Comparison of ENCODE assay signal across 8 cellular contexts in the genomic region with DNA sequence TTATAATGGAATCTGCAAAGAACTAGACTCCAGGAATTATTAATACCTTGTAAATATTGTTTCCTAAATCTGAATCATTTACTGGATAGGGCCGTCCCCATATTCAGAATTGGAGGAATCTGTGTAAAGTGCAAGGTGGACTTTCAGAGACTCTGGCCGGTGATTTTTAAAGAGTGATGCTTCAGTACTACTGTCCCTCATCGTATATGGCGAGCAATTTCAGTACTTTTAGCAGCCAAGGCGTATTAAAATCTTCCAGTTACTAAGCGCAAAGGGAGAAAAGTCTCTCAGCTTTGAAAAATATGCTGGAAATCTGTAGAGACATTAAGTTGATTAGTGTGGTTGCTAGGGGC. TPM values are rescaled to one million over a fixed set of nuclear protein-coding genes. Genes with fewer than 3 reads are reported as not detected.
DNase-seq lines count a peak whose midpoint lies in the region; ATAC-seq, FAIRE-seq and TF ChIP-seq lines count a peak whose summit lies in the region.

No MANE protein-coding gene starts in this region.

- H3K9me1 ChIP-seq in keratinocyte (ENCODE audit: control insufficient read depth, extremely low read depth, insufficient read depth, low read length) = no peaks in the 10 kb centered on the region

- no peak for FAIRE-seq in keratinocyte (lab: Jason Lieb, UNC)

- H3K4me3 ChIP-seq in GM06990 (replicated peaks; ENCODE audit: low read depth, low read length) = peak overlapping the region; percentile 80
- H3K4me3 ChIP-seq in keratinocyte (ENCODE audit: control insufficient read depth in 2 of 3, extremely low read depth in 1 of 3, insufficient read depth in 2 of 3, low read depth in 1 of 3, low read length in 3 of 3) = peak overlapping the region; percentile 61 to 79 (median 76)

- no peaks in the 10 kb centered on the region for H3K9me3 Mint-ChIP-seq in activated naive CD8-positive, alpha-beta T cell (ENCODE audit: low read depth)

- TF ChIP-seq CTCF in GM06990 (IDR thresholded peaks at IDR 0.05; ENCODE audit: insufficient read depth, low read length, poor library complexity, severe bottlenecking) (no peak), keratinocyte (optimal IDR thresholded peaks at IDR 0.05 in 1 of 3, IDR thresholded peaks at IDR 0.05 in 1 of 3, conservative IDR thresholded peaks at IDR 0.05 in 1 of 3; ENCODE audit: extremely low read depth in 1 of 3, insufficient read depth in 2 of 3, low read length in 3 of 3) (no peak)

- H3K4me2 ChIP-seq in keratinocyte (ENCODE audit: control insufficient read depth, extremely low read depth, insufficient read depth, low read depth, low read length) = peak overlapping the region; percentile 82

- H3K27me3 Mint-ChIP-seq in activated naive CD8-positive, alpha-beta T cell = no peaks in the 10 kb centered on the region

- peak overlapping the region; percentile 96 for H3K9ac ChIP-seq in keratinocyte (ENCODE audit: control insufficient read depth, extremely low read depth, insufficient read depth, low read length)

- no peaks in the 10 kb centered on the region for H3K27me3 ChIP-seq in GM06990 (replicated peaks; ENCODE audit: control insufficient read depth, insufficient read depth, low read length)
- no peaks in the 10 kb centered on the region for H3K27me3 ChIP-seq in keratinocyte (ENCODE audit: control insufficient read depth, extremely low read depth, insufficient read depth, low read length)

- peaks cover 11% of the 10 kb centered on the region for H3K4me1 Mint-ChIP-seq in activated naive CD8-positive, alpha-beta T cell (ENCODE audit: low read depth)

- intact Hi-C loops in head of caudate nucleus (cut with DNase I) = loop anchor here (5.0 kb wide), 1 partner anchor 60 kb away; a partner anchor contains a TSS

- H3K36me3 ChIP-seq in GM06990 (ENCODE audit: control insufficient read depth, insufficient read depth, low read length) = peaks cover 4% of the 10 kb centered on the region; the same call in 1 of the 2 replicates
- peaks cover 3 to 4% of the 10 kb centered on the region in 2 experiments for H3K36me3 ChIP-seq in keratinocyte (ENCODE audit: control insufficient read depth in 2 of 2, extremely low read depth in 1 of 2, insufficient read depth in 2 of 2, low read length in 2 of 2)

- H3K27ac ChIP-seq in keratinocyte (ENCODE audit: control insufficient read depth, insufficient read depth, low read length) (peak overlapping the region; percentile 94), temporal lobe (ENCODE audit: low read depth, low read length) (peak overlapping the region; percentile 38)

- peaks cover 16% of the 10 kb centered on the region for H3K79me2 ChIP-seq in keratinocyte (ENCODE audit: control insufficient read depth, insufficient read depth, low read length)

- peak overlapping the region; percentile 96 for H3K4me3 Mint-ChIP-seq in activated naive CD8-positive, alpha-beta T cell

- peaks cover 17% of the 10 kb centered on the region for H3K36me3 Mint-ChIP-seq in activated naive CD8-positive, alpha-beta T cell

- H3K9me3 ChIP-seq in keratinocyte (ENCODE audit: control insufficient read depth, low read depth, low read length) = no peaks in the 10 kb centered on the region

- DNase-seq in GM06990 (ENCODE audit: extremely low read depth, insufficient read length) = no peak
- no peak for DNase-seq in keratinocyte (ENCODE audit: low read depth, low spot score)
- no peak for DNase-seq in stimulated activated CD4-positive, alpha-beta T cell treated with anti-CD3 and anti-CD28 coated beads, Interleukin-15, amount 100 ng/mL, for 24 hours
- DNase-seq in head of caudate nucleus = no peak
- DNase-seq in 8988T = no peak

- dilution Hi-C loops in keratinocyte (cut with MboI; ENCODE audit: extremely low pct_ligation_motif_present, low sequenced_read_pairs) = no loop called here

- H2AFZ ChIP-seq in keratinocyte (ENCODE audit: control insufficient read depth, low read length) = peak overlapping the region; percentile 99

- peak; percentile 19 for ATAC-seq in HG02852 (IDR thresholded peaks at IDR 0.05; ENCODE audit: unreplicated experiment)

- H4K20me1 ChIP-seq in keratinocyte (ENCODE audit: control insufficient read depth, extremely low read depth, insufficient read depth, low read length) = no peaks in the 10 kb centered on the region

- peak overlapping the region; percentile 95 for H3K27ac Mint-ChIP-seq in activated naive CD8-positive, alpha-beta T cell

- H3K4me1 ChIP-seq in keratinocyte (ENCODE audit: control insufficient read depth, extremely low read depth, insufficient read depth, low read length) = peaks cover 3% of the 10 kb centered on the region

RNA-seq across cellular contexts. Expression of a gene that starts 0.5 kb away (rescaled TPM):
- 76.6 to 155 TPM (median 124 TPM) in 3 replicates for polyA plus RNA-seq in keratinocyte
- polyA plus RNA-seq in keratinocyte (2011; ENCODE audit: low read depth) = 37.2 TPM
- polyA plus RNA-seq in keratinocyte (2011; cell fraction: cytosol; rRNA removed) = 54.7 and 59.8 TPM in 2 replicates
- polyA plus RNA-seq in keratinocyte (2011; cell fraction: nucleus; rRNA removed) = 25.9 and 51.2 TPM in 2 replicates
- polyA plus RNA-seq in keratinocyte (2012; ENCODE audit: low replicate concordance) = 94.4 and 117 TPM in 2 replicates
- polyA minus RNA-seq in keratinocyte = 28.0 to 115 TPM (median 35.3 TPM) in 3 replicates
- 61.2 TPM for polyA minus RNA-seq in keratinocyte (2011; cell fraction: cytosol; rRNA and poly(A)+ RNA removed)
- polyA minus RNA-seq in keratinocyte (2011; cell fraction: nucleus; rRNA and poly(A)+ RNA removed) = 13.3 and 15.0 TPM in 2 replicates
- total RNA-seq in temporal lobe = 49.9 TPM

RNA-seq across cellular contexts. Expression of a gene that starts 20.1 kb away (rescaled TPM):
- polyA plus RNA-seq in keratinocyte = 49.3 to 79.2 TPM (median 68.3 TPM) in 3 replicates
- polyA plus RNA-seq in keratinocyte (2011; ENCODE audit: low read depth) = 68.5 TPM
- polyA plus RNA-seq in keratinocyte (2011; cell fraction: cytosol; rRNA removed) = 55.7 and 69.1 TPM in 2 replicates
- 28.8 and 30.2 TPM in 2 replicates for polyA plus RNA-seq in keratinocyte (2011; cell fraction: nucleus; rRNA removed)
- 53.8 and 77.5 TPM in 2 replicates for polyA plus RNA-seq in keratinocyte (2012; ENCODE audit: low replicate concordance)
- polyA minus RNA-seq in keratinocyte = 26.2 to 36.1 TPM (median 30.3 TPM) in 3 replicates
- polyA minus RNA-seq in keratinocyte (2011; cell fraction: cytosol; rRNA and poly(A)+ RNA removed) = 28.6 TPM
- polyA minus RNA-seq in keratinocyte (2011; cell fraction: nucleus; rRNA and poly(A)+ RNA removed) = 9.1 and 11.6 TPM in 2 replicates
- 71.1 TPM for total RNA-seq in temporal lobe

RNA-seq across cellular contexts. Expression of a gene that starts 60.0 kb away (rescaled TPM):
- 96.1 to 104 TPM (median 102 TPM) in 3 replicates for polyA plus RNA-seq in keratinocyte
- 20.3 TPM for polyA plus RNA-seq in keratinocyte (2011; ENCODE audit: low read depth)
- 68.8 and 92.4 TPM in 2 replicates for polyA plus RNA-seq in keratinocyte (2011; cell fraction: cytosol; rRNA removed)
- polyA plus RNA-seq in keratinocyte (2011; cell fraction: nucleus; rRNA removed) = 92.5 and 98.2 TPM in 2 replicates
- 61.1 and 64.5 TPM in 2 replicates for polyA plus RNA-seq in keratinocyte (2012; ENCODE audit: low replicate concordance)
- 60.3 to 130 TPM (median 126 TPM) in 3 replicates for polyA minus RNA-seq in keratinocyte
- 55.2 TPM for polyA minus RNA-seq in keratinocyte (2011; cell fraction: cytosol; rRNA and poly(A)+ RNA removed)
- polyA minus RNA-seq in keratinocyte (2011; cell fraction: nucleus; rRNA and poly(A)+ RNA removed) = 59.2 and 95.7 TPM in 2 replicates
- 53.8 TPM for total RNA-seq in temporal lobe
